Comparison of ENCODE assay signal across 23 cellular contexts in the genomic region with DNA sequence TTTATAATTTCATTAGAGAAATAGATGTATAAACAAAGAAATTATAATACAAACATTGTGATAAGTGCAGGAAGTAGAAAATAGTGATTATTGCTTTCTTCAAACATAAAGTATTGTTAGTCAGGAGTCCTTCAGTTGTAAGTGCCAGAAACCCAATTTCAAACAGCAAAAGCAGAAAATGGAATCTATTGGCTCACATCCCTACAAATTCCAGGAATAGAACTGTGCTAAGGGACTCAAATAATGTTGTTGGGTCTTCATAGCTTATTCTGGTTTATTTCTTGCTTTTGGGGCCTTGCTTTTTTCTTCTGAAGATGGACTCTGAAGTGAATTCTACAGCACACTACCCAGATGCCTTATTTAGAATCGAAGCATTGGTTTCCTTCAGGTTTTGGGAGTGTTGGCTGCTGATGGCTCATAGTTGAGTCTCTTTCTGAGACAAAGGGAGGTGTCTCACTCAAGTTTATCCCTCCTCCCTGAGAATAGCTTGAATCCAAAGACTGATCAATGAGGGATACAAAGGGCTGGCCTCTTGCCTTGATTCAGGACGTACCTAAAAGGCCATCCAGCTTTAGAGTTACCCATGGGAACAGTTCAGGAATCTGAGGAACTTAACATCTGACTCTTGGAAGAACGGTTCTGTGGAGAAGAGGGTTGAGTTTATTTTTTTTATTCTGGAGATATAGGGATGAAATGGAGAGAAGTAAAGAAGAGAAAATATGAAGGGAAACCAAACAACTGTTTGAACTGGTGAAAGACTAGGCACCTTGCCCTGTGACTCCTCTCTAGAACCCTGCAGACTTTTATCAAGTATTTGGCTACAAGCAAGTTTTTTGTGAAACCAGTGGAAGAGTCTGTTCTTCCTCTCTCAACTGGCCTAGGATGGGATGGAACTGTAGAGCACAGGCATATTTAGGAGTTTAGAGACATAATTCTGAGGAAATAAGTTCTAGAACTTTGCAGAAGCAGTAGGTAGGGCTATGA.
"Had no signal": no experiment of that assay in that cellular context is flagged by ENCODE, and none has a peak within 500 bp of the region (broad histone marks: within the 10 kb centered on the region; RNA-seq: fewer than 3 reads in every experiment).

No MANE protein-coding gene starts in this region.

- H3K36me3 Mint-ChIP-seq: activated naive CD4-positive, alpha-beta T cell treated with anti-CD3 and anti-CD28 coated beads, Interleukin-2, amount 10 ng/mL, durations not matched to agents 7 days and 5 days; naive thymus-derived CD8-positive, alpha-beta T cell had no signal

- H3K27ac ChIP-seq: adrenal gland, cardiac muscle cell, left lung, neutrophil had no signal

- H3K4me1 Mint-ChIP-seq: activated naive CD4-positive, alpha-beta T cell treated with anti-CD3 and anti-CD28 coated beads, Interleukin-2, amount 10 ng/mL, durations not matched to agents 7 days and 5 days; naive thymus-derived CD8-positive, alpha-beta T cell had no signal

- DNase-seq: activated CD4-positive, alpha-beta T cell treated with anti-CD3 and anti-CD28 coated beads for 1 hour; activated CD8-positive, alpha-beta memory T cell treated with anti-CD3 and anti-CD28 coated beads for 24 hours; activated CD8-positive, alpha-beta memory T cell treated with anti-CD3 and anti-CD28 coated beads, Interleukin-2, amount 50 U/mL, for 48 hours; activated effector memory CD4-positive, alpha-beta T cell treated with Interleukin-2 at 50 U/mL for 16 hours; activated naive CD4-positive, alpha-beta T cell treated with anti-CD3 and anti-CD28 coated beads, Interleukin-2, amount 10 ng/mL, durations not matched to agents 7 days and 5 days; activated T-cell treated with anti-CD3 and anti-CD28 coated beads, Interleukin-2, amount 50 U/mL, for 48 hours; adrenal gland; dorsolateral prefrontal cortex; head of caudate nucleus; left lung; naive thymus-derived CD8-positive, alpha-beta T cell; stimulated activated CD4-positive, alpha-beta T cell treated with anti-CD3 and anti-CD28 coated beads, Interleukin-12 subunit alpha, Interleukin-12 subunit beta, amount 100 ng/mL, for 4 hours; stimulated activated CD4-positive, alpha-beta T cell treated with anti-CD3 and anti-CD28 coated beads, Interleukin-1b, Interleukin-23, amount 100 ng/mL, for 48 hours; stimulated activated naive CD8-positive, alpha-beta T cell treated with anti-CD3 and anti-CD28 coated beads, Interleukin-15, Interleukin-2, amounts not matched to agents 100 U/mL and 50 U/mL, for 24 hours; substantia nigra; T1000 had no signal

- H3K4me3 ChIP-seq: adrenal gland, cardiac muscle cell, dorsolateral prefrontal cortex, left lung, tibial nerve had no signal

- H3K27me3 ChIP-seq: adrenal gland, cardiac muscle cell, dorsolateral prefrontal cortex, left lung, neutrophil, tibial nerve had no signal

- H3K27ac Mint-ChIP-seq: activated naive CD4-positive, alpha-beta T cell treated with anti-CD3 and anti-CD28 coated beads, Interleukin-2, amount 10 ng/mL, durations not matched to agents 7 days and 5 days had no signal

- ATAC-seq: left lung; naive thymus-derived CD8-positive, alpha-beta T cell; stimulated activated naive CD8-positive, alpha-beta T cell treated with anti-CD3 and anti-CD28 coated beads, Interleukin-15, Interleukin-2, amounts not matched to agents 100 U/mL and 50 U/mL, for 24 hours had no signal

- H3K4me1 ChIP-seq: adrenal gland, left lung had no signal

- FAIRE-seq: colon, frontal cortex, keratinocyte, urothelium cell line had no signal

- H3K36me3 ChIP-seq: adrenal gland, cardiac muscle cell, left lung, neutrophil, tibial nerve had no signal

- H3K9me3 ChIP-seq: adrenal gland, left lung, neutrophil, tibial nerve had no signal

- H3K4me3 Mint-ChIP-seq: activated naive CD4-positive, alpha-beta T cell treated with anti-CD3 and anti-CD28 coated beads, Interleukin-2, amount 10 ng/mL, durations not matched to agents 7 days and 5 days; naive thymus-derived CD8-positive, alpha-beta T cell had no signal

- H3K9me3 Mint-ChIP-seq: activated naive CD4-positive, alpha-beta T cell treated with anti-CD3 and anti-CD28 coated beads, Interleukin-2, amount 10 ng/mL, durations not matched to agents 7 days and 5 days had no signal
